1 cellular context compared by ENCODE assay signal in the genomic region with DNA sequence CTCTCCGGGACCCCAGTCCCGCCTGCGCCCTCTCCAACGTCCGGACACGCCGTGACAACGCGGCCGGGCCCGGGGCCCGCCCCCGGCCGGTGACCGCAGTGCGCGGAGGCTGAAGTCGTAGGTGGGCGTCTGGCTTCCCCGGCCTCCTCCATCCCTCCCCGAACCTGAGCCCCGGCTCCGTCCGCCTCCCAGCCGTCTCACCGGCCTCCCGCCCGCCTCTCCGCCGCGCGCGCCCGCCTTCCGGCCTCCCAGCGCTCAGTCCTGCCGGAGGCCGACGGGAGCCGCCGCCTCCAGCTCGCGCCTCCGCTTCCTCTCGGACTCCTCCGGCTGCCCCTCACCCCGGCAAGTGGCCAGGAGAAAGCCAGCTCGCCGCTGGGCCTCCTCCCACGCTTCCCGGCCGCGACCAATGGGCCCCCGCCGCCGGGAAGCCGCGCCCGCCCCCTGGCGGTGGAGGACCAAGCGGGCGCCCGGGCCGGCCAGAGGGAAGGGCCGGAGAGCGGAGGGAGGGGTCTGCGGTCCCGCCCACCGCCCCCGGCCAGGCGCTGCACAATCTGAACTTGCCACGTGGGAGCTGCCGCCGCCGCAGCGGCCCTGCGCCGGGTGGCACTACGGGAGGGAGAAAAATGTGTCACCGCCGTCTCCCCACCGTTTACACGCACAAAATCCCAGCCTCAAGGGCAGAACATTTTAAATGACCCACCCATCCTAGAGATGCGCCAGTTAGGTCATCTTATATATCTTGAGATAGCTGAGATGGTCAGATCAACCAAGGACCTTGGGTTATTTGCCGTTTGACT.
TF ChIP-seq lines count a peak whose summit lies in the region.

A gene with protein sequence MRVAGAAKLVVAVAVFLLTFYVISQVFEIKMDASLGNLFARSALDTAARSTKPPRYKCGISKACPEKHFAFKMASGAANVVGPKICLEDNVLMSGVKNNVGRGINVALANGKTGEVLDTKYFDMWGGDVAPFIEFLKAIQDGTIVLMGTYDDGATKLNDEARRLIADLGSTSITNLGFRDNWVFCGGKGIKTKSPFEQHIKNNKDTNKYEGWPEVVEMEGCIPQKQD (minus strand): TSS at position 348 of the 797 bp plus-strand sequence. CDS start 13,339 bp downstream, outside the sequence.

TF ChIP-seq in K562, 482 proteins besides CTCF, POLR2A, EP300 and RAD21 (continued from another document):
- TF ChIP-seq, protein P1, sequence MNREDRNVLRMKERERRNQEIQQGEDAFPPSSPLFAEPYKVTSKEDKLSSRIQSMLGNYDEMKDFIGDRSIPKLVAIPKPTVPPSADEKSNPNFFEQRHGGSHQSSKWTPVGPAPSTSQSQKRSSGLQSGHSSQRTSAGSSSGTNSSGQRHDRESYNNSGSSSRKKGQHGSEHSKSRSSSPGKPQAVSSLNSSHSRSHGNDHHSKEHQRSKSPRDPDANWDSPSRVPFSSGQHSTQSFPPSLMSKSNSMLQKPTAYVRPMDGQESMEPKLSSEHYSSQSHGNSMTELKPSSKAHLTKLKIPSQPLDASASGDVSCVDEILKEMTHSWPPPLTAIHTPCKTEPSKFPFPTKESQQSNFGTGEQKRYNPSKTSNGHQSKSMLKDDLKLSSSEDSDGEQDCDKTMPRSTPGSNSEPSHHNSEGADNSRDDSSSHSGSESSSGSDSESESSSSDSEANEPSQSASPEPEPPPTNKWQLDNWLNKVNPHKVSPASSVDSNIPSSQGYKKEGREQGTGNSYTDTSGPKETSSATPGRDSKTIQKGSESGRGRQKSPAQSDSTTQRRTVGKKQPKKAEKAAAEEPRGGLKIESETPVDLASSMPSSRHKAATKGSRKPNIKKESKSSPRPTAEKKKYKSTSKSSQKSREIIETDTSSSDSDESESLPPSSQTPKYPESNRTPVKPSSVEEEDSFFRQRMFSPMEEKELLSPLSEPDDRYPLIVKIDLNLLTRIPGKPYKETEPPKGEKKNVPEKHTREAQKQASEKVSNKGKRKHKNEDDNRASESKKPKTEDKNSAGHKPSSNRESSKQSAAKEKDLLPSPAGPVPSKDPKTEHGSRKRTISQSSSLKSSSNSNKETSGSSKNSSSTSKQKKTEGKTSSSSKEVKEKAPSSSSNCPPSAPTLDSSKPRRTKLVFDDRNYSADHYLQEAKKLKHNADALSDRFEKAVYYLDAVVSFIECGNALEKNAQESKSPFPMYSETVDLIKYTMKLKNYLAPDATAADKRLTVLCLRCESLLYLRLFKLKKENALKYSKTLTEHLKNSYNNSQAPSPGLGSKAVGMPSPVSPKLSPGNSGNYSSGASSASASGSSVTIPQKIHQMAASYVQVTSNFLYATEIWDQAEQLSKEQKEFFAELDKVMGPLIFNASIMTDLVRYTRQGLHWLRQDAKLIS (CRISPR knock-in tag; IDR thresholded peaks at IDR 0.05), result peak; percentile 96
- TF ChIP-seq, protein P2, sequence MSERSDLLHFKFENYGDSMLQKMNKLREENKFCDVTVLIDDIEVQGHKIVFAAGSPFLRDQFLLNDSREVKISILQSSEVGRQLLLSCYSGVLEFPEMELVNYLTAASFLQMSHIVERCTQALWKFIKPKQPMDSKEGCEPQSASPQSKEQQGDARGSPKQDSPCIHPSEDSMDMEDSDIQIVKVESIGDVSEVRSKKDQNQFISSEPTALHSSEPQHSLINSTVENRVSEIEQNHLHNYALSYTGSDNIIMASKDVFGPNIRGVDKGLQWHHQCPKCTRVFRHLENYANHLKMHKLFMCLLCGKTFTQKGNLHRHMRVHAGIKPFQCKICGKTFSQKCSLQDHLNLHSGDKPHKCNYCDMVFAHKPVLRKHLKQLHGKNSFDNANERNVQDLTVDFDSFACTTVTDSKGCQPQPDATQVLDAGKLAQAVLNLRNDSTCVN (CRISPR knock-in tag; IDR thresholded peaks at IDR 0.05), result no peak
- TF ChIP-seq POLR3G (IDR thresholded peaks at IDR 0.05; ENCODE audit: extremely low read depth, insufficient read length, insufficient replicate concordance) (no peak), EP400 (IDR thresholded peaks at IDR 0.05) (peak; percentile 96), HNRNPL (IDR thresholded peaks at IDR 0.05; ENCODE audit: low read depth, low read length) (peak; percentile 83; the same call in 1 of the 2 replicates), NR4A1 (CRISPR knock-in tag; IDR thresholded peaks at IDR 0.05) (no peak), NR4A1 (tag; IDR thresholded peaks at IDR 0.05) (peak; percentile 83)
- TF ChIP-seq, protein P3, sequence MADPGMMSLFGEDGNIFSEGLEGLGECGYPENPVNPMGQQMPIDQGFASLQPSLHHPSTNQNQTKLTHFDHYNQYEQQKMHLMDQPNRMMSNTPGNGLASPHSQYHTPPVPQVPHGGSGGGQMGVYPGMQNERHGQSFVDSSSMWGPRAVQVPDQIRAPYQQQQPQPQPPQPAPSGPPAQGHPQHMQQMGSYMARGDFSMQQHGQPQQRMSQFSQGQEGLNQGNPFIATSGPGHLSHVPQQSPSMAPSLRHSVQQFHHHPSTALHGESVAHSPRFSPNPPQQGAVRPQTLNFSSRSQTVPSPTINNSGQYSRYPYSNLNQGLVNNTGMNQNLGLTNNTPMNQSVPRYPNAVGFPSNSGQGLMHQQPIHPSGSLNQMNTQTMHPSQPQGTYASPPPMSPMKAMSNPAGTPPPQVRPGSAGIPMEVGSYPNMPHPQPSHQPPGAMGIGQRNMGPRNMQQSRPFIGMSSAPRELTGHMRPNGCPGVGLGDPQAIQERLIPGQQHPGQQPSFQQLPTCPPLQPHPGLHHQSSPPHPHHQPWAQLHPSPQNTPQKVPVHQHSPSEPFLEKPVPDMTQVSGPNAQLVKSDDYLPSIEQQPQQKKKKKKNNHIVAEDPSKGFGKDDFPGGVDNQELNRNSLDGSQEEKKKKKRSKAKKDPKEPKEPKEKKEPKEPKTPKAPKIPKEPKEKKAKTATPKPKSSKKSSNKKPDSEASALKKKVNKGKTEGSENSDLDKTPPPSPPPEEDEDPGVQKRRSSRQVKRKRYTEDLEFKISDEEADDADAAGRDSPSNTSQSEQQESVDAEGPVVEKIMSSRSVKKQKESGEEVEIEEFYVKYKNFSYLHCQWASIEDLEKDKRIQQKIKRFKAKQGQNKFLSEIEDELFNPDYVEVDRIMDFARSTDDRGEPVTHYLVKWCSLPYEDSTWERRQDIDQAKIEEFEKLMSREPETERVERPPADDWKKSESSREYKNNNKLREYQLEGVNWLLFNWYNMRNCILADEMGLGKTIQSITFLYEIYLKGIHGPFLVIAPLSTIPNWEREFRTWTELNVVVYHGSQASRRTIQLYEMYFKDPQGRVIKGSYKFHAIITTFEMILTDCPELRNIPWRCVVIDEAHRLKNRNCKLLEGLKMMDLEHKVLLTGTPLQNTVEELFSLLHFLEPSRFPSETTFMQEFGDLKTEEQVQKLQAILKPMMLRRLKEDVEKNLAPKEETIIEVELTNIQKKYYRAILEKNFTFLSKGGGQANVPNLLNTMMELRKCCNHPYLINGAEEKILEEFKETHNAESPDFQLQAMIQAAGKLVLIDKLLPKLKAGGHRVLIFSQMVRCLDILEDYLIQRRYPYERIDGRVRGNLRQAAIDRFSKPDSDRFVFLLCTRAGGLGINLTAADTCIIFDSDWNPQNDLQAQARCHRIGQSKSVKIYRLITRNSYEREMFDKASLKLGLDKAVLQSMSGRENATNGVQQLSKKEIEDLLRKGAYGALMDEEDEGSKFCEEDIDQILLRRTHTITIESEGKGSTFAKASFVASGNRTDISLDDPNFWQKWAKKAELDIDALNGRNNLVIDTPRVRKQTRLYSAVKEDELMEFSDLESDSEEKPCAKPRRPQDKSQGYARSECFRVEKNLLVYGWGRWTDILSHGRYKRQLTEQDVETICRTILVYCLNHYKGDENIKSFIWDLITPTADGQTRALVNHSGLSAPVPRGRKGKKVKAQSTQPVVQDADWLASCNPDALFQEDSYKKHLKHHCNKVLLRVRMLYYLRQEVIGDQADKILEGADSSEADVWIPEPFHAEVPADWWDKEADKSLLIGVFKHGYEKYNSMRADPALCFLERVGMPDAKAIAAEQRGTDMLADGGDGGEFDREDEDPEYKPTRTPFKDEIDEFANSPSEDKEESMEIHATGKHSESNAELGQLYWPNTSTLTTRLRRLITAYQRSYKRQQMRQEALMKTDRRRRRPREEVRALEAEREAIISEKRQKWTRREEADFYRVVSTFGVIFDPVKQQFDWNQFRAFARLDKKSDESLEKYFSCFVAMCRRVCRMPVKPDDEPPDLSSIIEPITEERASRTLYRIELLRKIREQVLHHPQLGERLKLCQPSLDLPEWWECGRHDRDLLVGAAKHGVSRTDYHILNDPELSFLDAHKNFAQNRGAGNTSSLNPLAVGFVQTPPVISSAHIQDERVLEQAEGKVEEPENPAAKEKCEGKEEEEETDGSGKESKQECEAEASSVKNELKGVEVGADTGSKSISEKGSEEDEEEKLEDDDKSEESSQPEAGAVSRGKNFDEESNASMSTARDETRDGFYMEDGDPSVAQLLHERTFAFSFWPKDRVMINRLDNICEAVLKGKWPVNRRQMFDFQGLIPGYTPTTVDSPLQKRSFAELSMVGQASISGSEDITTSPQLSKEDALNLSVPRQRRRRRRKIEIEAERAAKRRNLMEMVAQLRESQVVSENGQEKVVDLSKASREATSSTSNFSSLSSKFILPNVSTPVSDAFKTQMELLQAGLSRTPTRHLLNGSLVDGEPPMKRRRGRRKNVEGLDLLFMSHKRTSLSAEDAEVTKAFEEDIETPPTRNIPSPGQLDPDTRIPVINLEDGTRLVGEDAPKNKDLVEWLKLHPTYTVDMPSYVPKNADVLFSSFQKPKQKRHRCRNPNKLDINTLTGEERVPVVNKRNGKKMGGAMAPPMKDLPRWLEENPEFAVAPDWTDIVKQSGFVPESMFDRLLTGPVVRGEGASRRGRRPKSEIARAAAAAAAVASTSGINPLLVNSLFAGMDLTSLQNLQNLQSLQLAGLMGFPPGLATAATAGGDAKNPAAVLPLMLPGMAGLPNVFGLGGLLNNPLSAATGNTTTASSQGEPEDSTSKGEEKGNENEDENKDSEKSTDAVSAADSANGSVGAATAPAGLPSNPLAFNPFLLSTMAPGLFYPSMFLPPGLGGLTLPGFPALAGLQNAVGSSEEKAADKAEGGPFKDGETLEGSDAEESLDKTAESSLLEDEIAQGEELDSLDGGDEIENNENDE (IDR thresholded peaks at IDR 0.05; ENCODE audit: low read depth, low read length), result no peak
TF ChIP-seq in K562: peak in this region for 210.
